10 cellular contexts compared by ENCODE assay signal in the genomic region with DNA sequence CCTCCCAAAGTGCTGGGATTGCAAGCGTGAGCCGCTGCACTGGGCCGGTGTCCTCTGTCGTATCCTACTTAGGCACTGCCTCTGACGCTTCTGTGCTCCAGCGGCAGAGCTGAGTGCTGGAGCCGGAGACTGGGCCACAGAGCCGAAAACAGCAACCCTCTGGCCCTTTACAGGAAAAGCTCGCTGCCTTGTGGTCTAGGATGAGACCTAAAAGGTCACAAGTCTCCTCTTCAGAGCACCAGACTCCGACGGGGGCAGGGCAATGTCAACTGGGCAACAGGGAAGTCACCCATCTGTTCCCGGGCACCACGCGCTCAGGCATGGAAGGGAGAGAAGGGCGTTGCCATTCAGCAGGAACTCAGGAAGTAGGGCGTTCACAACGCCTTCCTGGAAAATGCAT.
A peak's percentile ranks its signal among the peaks of the same experiment; 100 is the strongest.
DNase-seq lines count a peak whose midpoint lies in the region; ATAC-seq lines count a peak whose summit lies in the region.
"Had no signal": no experiment of that assay in that cellular context is flagged by ENCODE, and none has a peak within 500 bp of the region (broad histone marks: within the 10 kb centered on the region; RNA-seq: fewer than 3 reads in every experiment).

No MANE protein-coding gene starts in this region.

- no peak overlapping the region for H3K27ac Mint-ChIP-seq in activated naive CD8-positive, alpha-beta T cell treated with anti-CD3 and anti-CD28 coated beads, Interleukin-2, amount 50 U/mL, for 24 hours
- H3K27ac Mint-ChIP-seq in stimulated activated naive CD8-positive, alpha-beta T cell treated with anti-CD3 and anti-CD28 coated beads, Interleukin-15, Interleukin-2, amounts not matched to agents 100 ng/mL and 50 ng/mL, for 24 hours, result peak overlapping the region; percentile 12

- no peaks in the 10 kb centered on the region for H3K9me3 Mint-ChIP-seq in activated naive CD8-positive, alpha-beta T cell treated with anti-CD3 and anti-CD28 coated beads, Interleukin-2, amount 50 U/mL, for 24 hours
- H3K9me3 Mint-ChIP-seq in stimulated activated naive CD8-positive, alpha-beta T cell treated with anti-CD3 and anti-CD28 coated beads, Interleukin-15, Interleukin-2, amounts not matched to agents 100 ng/mL and 50 ng/mL, for 24 hours, result peaks cover 7% of the 10 kb centered on the region

- no peak overlapping the region for H3K4me3 Mint-ChIP-seq in activated naive CD8-positive, alpha-beta T cell treated with anti-CD3 and anti-CD28 coated beads, Interleukin-2, amount 50 U/mL, for 24 hours
- no peak overlapping the region for H3K4me3 Mint-ChIP-seq in stimulated activated naive CD8-positive, alpha-beta T cell treated with anti-CD3 and anti-CD28 coated beads, Interleukin-15, Interleukin-2, amounts not matched to agents 100 ng/mL and 50 ng/mL, for 24 hours

- DNase-seq in DMS53 (lab: John Stamatoyannopoulos, UW) (peak; percentile 34), DMS53 treated with DMSO at 0.1 percent for 48 hours (lab: John Stamatoyannopoulos, UW; ENCODE audit: unreplicated experiment) (no peak), left lobe of liver (ENCODE audit: low spot score) (no peak), SW 1271 (lab: John Stamatoyannopoulos, UW) (no peak), T1000 (lab: John Stamatoyannopoulos, UW) (no peak), OCI-M2 (lab: John Stamatoyannopoulos, UW; ENCODE audit: unreplicated experiment) (no peak)
- DNase-seq in activated naive CD8-positive, alpha-beta T cell treated with anti-CD3 and anti-CD28 coated beads, Interleukin-2, amount 50 U/mL, for 24 hours, result peak; percentile 30
- DNase-seq: NCI-H82, WERI-Rb-1 had no signal

- ATAC-seq in activated naive CD8-positive, alpha-beta T cell treated with anti-CD3 and anti-CD28 coated beads, Interleukin-2, amount 50 U/mL, for 24 hours, result peak; percentile 71
- ATAC-seq in left lobe of liver, result peak; percentile 62

- H3K36me3 Mint-ChIP-seq in activated naive CD8-positive, alpha-beta T cell treated with anti-CD3 and anti-CD28 coated beads, Interleukin-2, amount 50 U/mL, for 24 hours (ENCODE audit: low read depth), result no peaks in the 10 kb centered on the region
- H3K36me3 Mint-ChIP-seq in stimulated activated naive CD8-positive, alpha-beta T cell treated with anti-CD3 and anti-CD28 coated beads, Interleukin-15, Interleukin-2, amounts not matched to agents 100 ng/mL and 50 ng/mL, for 24 hours (ENCODE audit: low read depth), result no peaks in the 10 kb centered on the region

- peaks cover 18% of the 10 kb centered on the region for H3K4me1 Mint-ChIP-seq in activated naive CD8-positive, alpha-beta T cell treated with anti-CD3 and anti-CD28 coated beads, Interleukin-2, amount 50 U/mL, for 24 hours
- H3K4me1 Mint-ChIP-seq in stimulated activated naive CD8-positive, alpha-beta T cell treated with anti-CD3 and anti-CD28 coated beads, Interleukin-15, Interleukin-2, amounts not matched to agents 100 ng/mL and 50 ng/mL, for 24 hours (ENCODE audit: low read depth), result peaks cover 21% of the 10 kb centered on the region

- peaks cover 16% of the 10 kb centered on the region for H3K27me3 Mint-ChIP-seq in activated naive CD8-positive, alpha-beta T cell treated with anti-CD3 and anti-CD28 coated beads, Interleukin-2, amount 50 U/mL, for 24 hours
- peaks cover 5% of the 10 kb centered on the region for H3K27me3 Mint-ChIP-seq in stimulated activated naive CD8-positive, alpha-beta T cell treated with anti-CD3 and anti-CD28 coated beads, Interleukin-15, Interleukin-2, amounts not matched to agents 100 ng/mL and 50 ng/mL, for 24 hours

Comparison
In these comparisons a context has a peak if more than half of its experiments do, and no peak if none do; other contexts are left out.
1. DNase-seq: peak in DMS53 (single experiment) and activated naive CD8-positive, alpha-beta T cell treated with anti-CD3 and anti-CD28 coated beads, Interleukin-2, amount 50 U/mL, for 24 hours (single experiment); none in DMS53 treated with DMSO at 0.1 percent for 48 hours (single experiment), left lobe of liver (single experiment), SW 1271 (0 of 2), T1000 (single experiment) and OCI-M2 (single experiment).